Comparison of ENCODE assay signal across 8 cellular contexts in genomic region chr9:11749396-11749795, GRCh38.
"Had no signal": no experiment of that assay in that cellular context is flagged by ENCODE, and none has a peak within 500 bp of the region (broad histone marks: within the 10 kb centered on the region; RNA-seq: fewer than 3 reads in every experiment).

No MANE protein-coding gene starts in this region.

- H3K9me3 ChIP-seq: HAP-1 had no signal

- H3K4me2 ChIP-seq: GM23338, KMS-11 had no signal

- H3K4me3 ChIP-seq: GM23338, HAP-1 had no signal

- H3K9me3 Mint-ChIP-seq: GM23338 had no signal

- H3K27ac ChIP-seq: HL-60, KMS-11 had no signal

- H3K4me1 ChIP-seq: HAP-1 had no signal

- H3K36me3 Mint-ChIP-seq: IgD-negative memory B cell had no signal

- H3K27me3 Mint-ChIP-seq: IgD-negative memory B cell had no signal

- H3K9ac ChIP-seq: KMS-11 had no signal

- H3K27ac Mint-ChIP-seq: GM23338, HFFc6, IgD-negative memory B cell had no signal

- H3K36me3 ChIP-seq: HAP-1 had no signal

- H3K4me1 Mint-ChIP-seq: GM23338, IgD-negative memory B cell had no signal

- DNase-seq: H7, HFFc6, KBM-7 had no signal

- H3K4me3 Mint-ChIP-seq: GM23338, HFFc6, IgD-negative memory B cell had no signal
